9 cellular contexts compared by ENCODE assay signal in the genomic region with DNA sequence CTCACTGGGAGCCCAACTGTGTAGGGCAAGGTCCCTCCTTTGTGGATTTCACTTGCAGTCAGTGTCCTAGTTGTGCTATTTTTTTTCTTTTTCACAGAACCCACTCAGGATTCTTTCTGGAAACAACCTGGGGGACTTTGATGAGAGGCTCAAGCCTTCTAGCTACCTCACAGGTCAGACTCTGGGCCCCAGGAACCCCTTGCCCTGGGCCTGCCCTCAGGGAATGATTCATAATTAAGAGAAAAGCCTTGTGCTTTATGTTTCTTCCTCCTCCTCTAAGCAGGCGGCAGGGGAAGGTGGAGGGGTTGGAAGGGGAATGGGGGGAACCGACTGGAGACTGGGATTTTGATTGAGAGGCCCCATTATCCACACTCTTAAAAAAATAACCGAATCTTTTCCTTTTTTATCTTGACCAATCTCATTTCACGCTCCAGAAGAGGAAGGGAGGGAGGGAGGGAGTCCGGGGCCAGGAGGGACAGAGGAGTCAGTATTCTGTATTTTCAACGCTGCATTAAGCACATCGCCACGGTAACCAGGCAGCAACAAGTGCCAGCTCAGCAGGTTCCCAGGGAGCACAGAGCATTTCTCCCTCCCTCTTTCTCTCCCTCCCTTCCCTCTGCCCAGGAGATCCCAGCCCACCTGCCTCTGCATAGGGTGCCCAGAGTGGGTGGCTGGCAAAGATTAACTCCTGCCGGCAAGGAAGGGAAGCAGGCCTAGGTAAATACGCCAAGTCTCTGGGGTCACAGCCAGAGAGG. TPM values are rescaled to one million over a fixed set of nuclear protein-coding genes. Genes with fewer than 3 reads are reported as not detected.
DNase-seq lines count a peak whose midpoint lies in the region; ATAC-seq, FAIRE-seq and TF ChIP-seq lines count a peak whose summit lies in the region.
"Had no signal": no experiment of that assay in that cellular context is flagged by ENCODE, and none has a peak within 500 bp of the region (broad histone marks: within the 10 kb centered on the region; RNA-seq: fewer than 3 reads in every experiment).

No MANE protein-coding gene starts in this region.

- H3K4me3 ChIP-seq in astrocyte (ENCODE audit: insufficient read depth, low read depth, low read length) (no peak overlapping the region), MG63 (no peak overlapping the region)

- no peaks in the 10 kb centered on the region for H3K9me3 Mint-ChIP-seq in astrocyte (ENCODE audit: unreplicated experiment)

- no peaks in the 10 kb centered on the region for H4K20me1 ChIP-seq in astrocyte (ENCODE audit: insufficient read depth, low read length)

- no peak for TF ChIP-seq CTCF in astrocyte (IDR thresholded peaks at IDR 0.05; ENCODE audit: insufficient read depth, low read depth, low read length)

- no peaks in the 10 kb centered on the region for H3K36me3 Mint-ChIP-seq in astrocyte (ENCODE audit: low read depth, unreplicated experiment)

- peak overlapping the region; percentile 31 for H3K4me2 ChIP-seq in astrocyte (ENCODE audit: low read length)

- H3K27me3 Mint-ChIP-seq in astrocyte (ENCODE audit: low read depth, unreplicated experiment) = peaks cover 5% of the 10 kb centered on the region

- H2AFZ ChIP-seq in astrocyte (ENCODE audit: low read depth, low read length) = peak overlapping the region; percentile 6

- peak overlapping the region; percentile 13 for H3K9ac ChIP-seq in astrocyte (ENCODE audit: low read length)

- DNase-seq in COLO829 (ENCODE audit: low spot score) (peak; percentile 73), NCI-H187 treated with DMSO at 0.1 percent for 48 hours (lab: John Stamatoyannopoulos, UW) (peak; percentile 14), astrocyte (ENCODE audit: low read depth) (peak; percentile 79), left lobe of liver (ENCODE audit: low spot score) (no peak), NCI-H1436 treated with DMSO at 0.1 percent for 48 hours (lab: John Stamatoyannopoulos, UW) (no peak), MG63 (no peak)
- DNase-seq in activated CD4-positive, alpha-beta T cell treated with anti-CD3 and anti-CD28 coated beads for 4 hours = no peak

- H3K79me2 ChIP-seq in astrocyte (ENCODE audit: insufficient read depth, low read length) = no peaks in the 10 kb centered on the region

- no peaks in the 10 kb centered on the region for H3K27me3 ChIP-seq in astrocyte (ENCODE audit: insufficient read depth, low read length)
- no peaks in the 10 kb centered on the region for H3K27me3 ChIP-seq in MG63

- H3K4me1 Mint-ChIP-seq in astrocyte (ENCODE audit: low read depth, unreplicated experiment) = peaks cover 14% of the 10 kb centered on the region

- H3K27ac Mint-ChIP-seq in astrocyte (ENCODE audit: unreplicated experiment) = peak overlapping the region; percentile 85

- H3K9me3 ChIP-seq in astrocyte (ENCODE audit: insufficient read depth, low read depth, low read length) = no peaks in the 10 kb centered on the region
- H3K9me3 ChIP-seq in MG63 = no peaks in the 10 kb centered on the region
- H3K9me3 ChIP-seq: Caco-2 had no signal

- FAIRE-seq in astrocyte (lab: Jason Lieb, UNC) = no peak

- peak overlapping the region; percentile 28 for H3K4me3 Mint-ChIP-seq in astrocyte (ENCODE audit: unreplicated experiment)

- H3K4me1 ChIP-seq in astrocyte (ENCODE audit: insufficient read depth, low read length) = peaks cover 12% of the 10 kb centered on the region

- H3K36me3 ChIP-seq in astrocyte (ENCODE audit: insufficient read depth, low read length) (no peaks in the 10 kb centered on the region), MG63 (no peaks in the 10 kb centered on the region)

- peak; percentile 27 for ATAC-seq in left lobe of liver
- ATAC-seq in HG02973 (IDR thresholded peaks at IDR 0.05; ENCODE audit: unreplicated experiment) = no peak

- H3K27ac ChIP-seq in astrocyte (ENCODE audit: low read depth, low read length) = peak overlapping the region; percentile 51

RNA-seq across cellular contexts. Expression of a gene that starts 51.9 kb away (rescaled TPM):
- total RNA-seq in astrocyte = 2.6 and 4.0 TPM in 2 replicates
- 60.3 TPM for total RNA-seq in left lobe of liver
- 0.16 and 0.59 TPM in 2 replicates for total RNA-seq in MG63 (2014; rRNA removed; shearing (Covaris generic); ENCODE audit: low replicate concordance)

RNA-seq across cellular contexts. Expression of a gene that starts 53.0 kb away (rescaled TPM):
- total RNA-seq in astrocyte (0.48 and 1.2 TPM in 2 replicates), left lobe of liver (0.65 TPM)
- 0.46 and 0.69 TPM in 2 replicates for total RNA-seq in MG63 (2014; rRNA removed; shearing (Covaris generic); ENCODE audit: low replicate concordance)

Comparison
In these comparisons a context has a peak if more than half of its experiments do, and no peak if none do; other contexts are left out.
1. DNase-seq: peak in COLO829 (single experiment), NCI-H187 treated with DMSO at 0.1 percent for 48 hours (single experiment) and astrocyte (single experiment); none in left lobe of liver (single experiment), NCI-H1436 treated with DMSO at 0.1 percent for 48 hours (single experiment), MG63 (single experiment) and activated CD4-positive, alpha-beta T cell treated with anti-CD3 and anti-CD28 coated beads for 4 hours (0 of 2).
2. RNA of a gene that starts 51.9 kb away (total RNA-seq): 60.3 TPM in left lobe of liver (single experiment); 2.6 to 4.0 TPM in astrocyte and 0.16 to 0.59 TPM in MG63; every median in the first group is over 10 times any median in the second.